ENCODE assay signal across 10 cellular contexts in the genomic region with DNA sequence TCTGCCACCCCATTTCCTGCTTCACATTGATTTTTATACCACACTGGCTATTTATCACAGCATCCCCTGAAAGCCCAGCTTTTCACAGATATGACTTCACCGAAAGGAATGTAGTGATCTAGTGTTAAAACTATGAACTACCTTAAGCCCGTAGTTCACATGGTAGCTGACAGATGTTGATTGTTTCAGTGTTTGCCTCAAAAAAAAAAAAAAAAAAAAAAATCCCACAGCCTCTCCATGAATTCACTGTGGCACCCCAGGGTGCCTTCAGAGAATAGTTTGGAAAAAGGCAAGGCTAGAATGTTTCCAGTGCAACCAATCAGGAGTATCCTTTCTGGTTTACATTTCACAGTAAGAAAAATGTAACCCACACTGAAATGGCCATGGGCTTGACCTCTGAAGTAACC. TPM values are rescaled to one million over a fixed set of nuclear protein-coding genes. Genes with fewer than 3 reads are reported as not detected.
DNase-seq lines count a peak whose midpoint lies in the region; ATAC-seq, FAIRE-seq and TF ChIP-seq lines count a peak whose summit lies in the region.
"Had no signal": no experiment of that assay in that cellular context is flagged by ENCODE, and none has a peak within 500 bp of the region (broad histone marks: within the 10 kb centered on the region; RNA-seq: fewer than 3 reads in every experiment).

No MANE protein-coding gene starts in this region.

- ATAC-seq in omental fat pad (ENCODE audit: low FRiP score) (peak; percentile 77), left colon (no peak)
- ATAC-seq in activated T-cell treated with anti-CD3 and anti-CD28 coated beads, Interleukin-2, amount 50 U/mL, for 4 hours, result no peak
- ATAC-seq: heart right ventricle had no signal

- TF ChIP-seq CTCF in epithelial cell of proximal tubule (conservative IDR thresholded peaks at IDR 0.05; ENCODE audit: low read depth, low read length) (no peak), omental fat pad (IDR thresholded peaks at IDR 0.05) (no peak)

- peak; percentile 96 for FAIRE-seq in RCC 7860 (lab: Jason Lieb, UNC)

- DNase-seq in GM04503 (ENCODE audit: low read depth), result peak; percentile 67
- peak; percentile 93 for DNase-seq in RCC 7860 (ENCODE audit: low spot score)
- peak; percentile 91 for DNase-seq in epithelial cell of proximal tubule (ENCODE audit: low read depth)
- no peak for DNase-seq in omental fat pad (ENCODE audit: low spot score)
- no peak for DNase-seq in NCI-H1048 (lab: John Stamatoyannopoulos, UW)
- no peak for DNase-seq in left colon
- no peak for DNase-seq in activated T-cell treated with anti-CD3 and anti-CD28 coated beads, Interleukin-2, amount 50 U/mL, for 4 hours
- DNase-seq in NCI-H2107 (lab: John Stamatoyannopoulos, UW), result no peak
- DNase-seq: heart right ventricle, NCI-H1436 had no signal

- H3K9me3 Mint-ChIP-seq in activated T-cell treated with anti-CD3 and anti-CD28 coated beads, Interleukin-2, amount 50 U/mL, for 4 hours, result no peaks in the 10 kb centered on the region

- no peaks in the 10 kb centered on the region for H3K36me3 Mint-ChIP-seq in activated T-cell treated with anti-CD3 and anti-CD28 coated beads, Interleukin-2, amount 50 U/mL, for 4 hours (ENCODE audit: insufficient read depth)

- H3K4me3 Mint-ChIP-seq in activated T-cell treated with anti-CD3 and anti-CD28 coated beads, Interleukin-2, amount 50 U/mL, for 4 hours, result no peak overlapping the region

- intact Hi-C loops in left colon (cut with DNase I, micrococcal nuclease), result no loop called here

- no peak overlapping the region for H3K4me3 ChIP-seq in epithelial cell of proximal tubule (ENCODE audit: low read depth, low read length)
- H3K4me3 ChIP-seq: heart right ventricle had no signal

- H3K4me1 Mint-ChIP-seq in activated T-cell treated with anti-CD3 and anti-CD28 coated beads, Interleukin-2, amount 50 U/mL, for 4 hours (ENCODE audit: low read depth), result no peaks in the 10 kb centered on the region

- H3K27me3 Mint-ChIP-seq in activated T-cell treated with anti-CD3 and anti-CD28 coated beads, Interleukin-2, amount 50 U/mL, for 4 hours (ENCODE audit: low read depth), result no peaks in the 10 kb centered on the region

RNA-seq across cellular contexts. Expression of gene GLIS3, which starts 37.1 kb away (rescaled TPM):
- total RNA-seq in epithelial cell of proximal tubule (24.2 and 28.9 TPM in 2 replicates), omental fat pad (10 to 100 TPM; 26.9 to 90.8 (median 44.9) TPM), left colon (10 to 100 TPM; 10.6 to 30.9 TPM)
- 1 to 10 TPM; 1.7 to 4.7 (median 2.9) TPM for total RNA-seq in activated T-cell treated with anti-CD3 and anti-CD28 coated beads, Interleukin-2, amount 50 U/mL, for 4 hours

Comparison
In these comparisons a context has a peak if more than half of its experiments do, and no peak if none do; other contexts are left out.
1. DNase-seq: peak in GM04503 (single experiment), RCC 7860 (single experiment) and epithelial cell of proximal tubule (single experiment); none in omental fat pad (single experiment), NCI-H1048 (single experiment), left colon (0 of 2), activated T-cell treated with anti-CD3 and anti-CD28 coated beads, Interleukin-2, amount 50 U/mL, for 4 hours (single experiment) and NCI-H2107 (single experiment).